In genomic region chr15:96109820-96110219, GRCh38 we compare ENCODE assay signal across 29 cellular contexts.
A peak's percentile ranks its signal among the peaks of the same experiment; 100 is the strongest.
DNase-seq lines count a peak whose midpoint lies in the region; TF ChIP-seq lines count a peak whose summit lies in the region.
"Had no signal": no experiment of that assay in that cellular context is flagged by ENCODE, and none has a peak within 500 bp of the region (broad histone marks: within the 10 kb centered on the region; RNA-seq: fewer than 3 reads in every experiment).

No MANE protein-coding gene starts in this region.

- no peaks in the 10 kb centered on the region for H3K4me1 ChIP-seq in HEK293 (ENCODE audit: control insufficient read depth, insufficient read depth, low read length)
- H3K4me1 ChIP-seq: A549; BE2C; BLaER1; BLaER1 treated with 17β-estradiol and CSF1 and Interleukin-3, amounts not matched to agents 10 nM and 100 nM; Caco-2 had no signal

- TF ChIP-seq CTCF in HEK293 (tag by site-specific recombination; IDR thresholded peaks at IDR 0.05) (no peak), mesothelial cell of epicardium (IDR thresholded peaks at IDR 0.05; ENCODE audit: unreplicated experiment) (no peak)

- H3K4me1 Mint-ChIP-seq in mesothelial cell of epicardium = peaks cover 5% of the 10 kb centered on the region
- H3K4me1 Mint-ChIP-seq: B cell; CD14-positive monocyte; CD4-positive, alpha-beta memory T cell; CD4-positive, CD25-positive, alpha-beta regulatory T cell; CD8-positive, alpha-beta memory T cell had no signal

- no peaks in the 10 kb centered on the region for H3K36me3 Mint-ChIP-seq in mesothelial cell of epicardium
- H3K36me3 Mint-ChIP-seq: CD14-positive monocyte; CD4-positive, alpha-beta memory T cell; CD4-positive, CD25-positive, alpha-beta regulatory T cell; CD8-positive, alpha-beta T cell had no signal

- POLR2A ChIA-PET in HEK293 (lab: Yijun Ruan, JAX) = no interaction called here

- no peak for DNase-seq in mesothelial cell of epicardium (ENCODE audit: low spot score in 2 of 2, unreplicated experiment in 2 of 2)
- DNase-seq: 8988T; ACHN; AML-193; BE2C; C1 segment of cervical spinal cord; Caco-2; Calu3; CD4-positive, alpha-beta memory T cell; CD4-positive, alpha-beta T cell; CD4-positive, CD25-positive, alpha-beta regulatory T cell; CD8-positive, alpha-beta memory T cell; CD8-positive, alpha-beta T cell; COR-L47; DMS 273 treated with DMSO at 0.1 percent for 48 hours; DMS153; DMS53; DMS79; DMS79 treated with DMSO at 0.1 percent for 48 hours; DND-41; EL had no signal

- H3K27me3 Mint-ChIP-seq in mesothelial cell of epicardium (ENCODE audit: low read depth) = no peaks in the 10 kb centered on the region
- H3K27me3 Mint-ChIP-seq: B cell; CD4-positive, alpha-beta T cell had no signal

- no peak overlapping the region for H3K4me3 ChIP-seq in HEK293 (ENCODE audit: low read depth, low read length)
- H3K4me3 ChIP-seq: A549; BLaER1; BLaER1 treated with 17β-estradiol and CSF1 and Interleukin-3, amounts not matched to agents 10 nM and 100 nM had no signal

- peaks cover 9% of the 10 kb centered on the region for H3K9me3 Mint-ChIP-seq in mesothelial cell of epicardium
- H3K9me3 Mint-ChIP-seq: CD4-positive, alpha-beta T cell; CD8-positive, alpha-beta T cell had no signal

- no peak overlapping the region for H3K27ac Mint-ChIP-seq in mesothelial cell of epicardium
- H3K27ac Mint-ChIP-seq: B cell; CD14-positive monocyte; CD4-positive, alpha-beta memory T cell; CD4-positive, alpha-beta T cell; CD4-positive, CD25-positive, alpha-beta regulatory T cell; CD8-positive, alpha-beta memory T cell; CD8-positive, alpha-beta T cell had no signal

- H3K9me3 ChIP-seq in HEK293 (ENCODE audit: control insufficient read depth, insufficient read depth, low read depth, low read length) = no peaks in the 10 kb centered on the region
- H3K9me3 ChIP-seq: A549; BE2C; BLaER1; BLaER1 treated with 17β-estradiol and CSF1 and Interleukin-3, amounts not matched to agents 10 nM and 100 nM; Caco-2 had no signal

- CTCF ChIA-PET in HEK293 (lab: Yijun Ruan, JAX) = no interaction called here

- H3K27ac ChIP-seq in HEK293 (ENCODE audit: extremely low read depth, low read depth, low read length) = no peak overlapping the region
- H3K27ac ChIP-seq: 22Rv1; A549; BLaER1; BLaER1 treated with 17β-estradiol and CSF1 and Interleukin-3, amounts not matched to agents 10 nM and 100 nM; C4-2B had no signal

- no peak overlapping the region for H3K4me3 Mint-ChIP-seq in mesothelial cell of epicardium
- H3K4me3 Mint-ChIP-seq: B cell; CD14-positive monocyte; CD4-positive, alpha-beta memory T cell; CD4-positive, alpha-beta T cell; CD4-positive, CD25-positive, alpha-beta regulatory T cell; CD8-positive, alpha-beta memory T cell; CD8-positive, alpha-beta T cell had no signal

- H3K36me3 ChIP-seq in HEK293 (ENCODE audit: control insufficient read depth in 2 of 2, insufficient read depth in 1 of 2, low read length in 2 of 2) = no peaks in the 10 kb centered on the region
- H3K36me3 ChIP-seq: BE2C; BLaER1; BLaER1 treated with 17β-estradiol and CSF1 and Interleukin-3, amounts not matched to agents 10 nM and 100 nM had no signal

TF ChIP-seq in HEK293, 187 proteins besides CTCF, POLR2A, EP300 and RAD21:
- TF ChIP-seq SCRT1 (tag by site-specific recombination; IDR thresholded peaks at IDR 0.05; ENCODE audit: borderline replicate concordance) = peak; percentile 83
- no peak for TF ChIP-seq ZNF324 (tag by site-specific recombination; IDR thresholded peaks at IDR 0.05)
- TF ChIP-seq ZBTB26 (tag by site-specific recombination; optimal IDR thresholded peaks at IDR 0.05) = no peak
- TF ChIP-seq ZNF701 (tag by site-specific recombination; IDR thresholded peaks at IDR 0.05) = no peak
- no peak for TF ChIP-seq SP3 (tag by site-specific recombination; IDR thresholded peaks at IDR 0.05)
- peak; percentile 68 for TF ChIP-seq SCRT2 (tag by site-specific recombination; IDR thresholded peaks at IDR 0.05)
